Comparison of ENCODE assay signal across 10 cellular contexts in the genomic region with DNA sequence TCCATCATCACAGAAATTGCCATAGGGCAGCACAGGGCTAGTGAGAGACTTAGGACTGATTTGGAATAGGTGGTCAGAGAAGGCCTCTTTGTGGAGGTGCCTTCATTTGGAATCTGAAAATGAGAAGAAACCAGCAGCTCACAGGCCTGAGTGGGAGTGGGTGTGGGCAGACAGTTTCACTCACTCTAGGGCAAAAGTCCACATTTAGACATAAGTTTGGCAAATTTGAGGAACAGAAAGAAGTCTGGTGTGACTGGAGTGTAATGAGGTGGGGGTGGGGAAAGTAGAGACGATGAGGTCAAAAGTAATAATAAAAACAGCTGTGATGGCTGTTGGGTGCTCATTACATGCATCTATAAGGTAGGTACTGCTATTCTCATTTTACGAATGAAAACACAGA. TPM values are rescaled to one million over a fixed set of nuclear protein-coding genes. Genes with fewer than 3 reads are reported as not detected.
DNase-seq lines count a peak whose midpoint lies in the region; ATAC-seq lines count a peak whose summit lies in the region.
"Had no signal": no experiment of that assay in that cellular context is flagged by ENCODE, and none has a peak within 500 bp of the region (broad histone marks: within the 10 kb centered on the region; RNA-seq: fewer than 3 reads in every experiment).

No MANE protein-coding gene starts in this region.

- DNase-seq in left lobe of liver (ENCODE audit: low spot score) (no peak), cerebellar nuclear complex (lab: John Stamatoyannopoulos, UW) (no peak), UCSD-AML1 (lab: John Stamatoyannopoulos, UW; ENCODE audit: unreplicated experiment) (no peak), inferior parietal cortex (ENCODE audit: extremely low spot score) (no peak), AML-193 (lab: John Stamatoyannopoulos, UW) (no peak)
- DNase-seq: activated CD4-positive, alpha-beta T cell treated with anti-CD3 and anti-CD28 coated beads, Interleukin-2, amount 50 U/mL, for 4 hours; NCI-H1105 had no signal

- ATAC-seq in GM18499 (IDR thresholded peaks at IDR 0.05; ENCODE audit: insufficient read depth, unreplicated experiment), result peak; percentile 33
- peak; percentile 57 for ATAC-seq in GM21526 (IDR thresholded peaks at IDR 0.05; ENCODE audit: low FRiP score, unreplicated experiment)
- peak; percentile 39 for ATAC-seq in HG03442 (IDR thresholded peaks at IDR 0.05; ENCODE audit: unreplicated experiment)
- peak; percentile 73 for ATAC-seq in left lobe of liver

RNA-seq across cellular contexts. Expression of gene BCAR3, which starts 22.4 kb away (rescaled TPM):
- total RNA-seq in left lobe of liver, result 16.8 TPM
